Comparison of ENCODE assay signal across 8 cellular contexts in the genomic region with DNA sequence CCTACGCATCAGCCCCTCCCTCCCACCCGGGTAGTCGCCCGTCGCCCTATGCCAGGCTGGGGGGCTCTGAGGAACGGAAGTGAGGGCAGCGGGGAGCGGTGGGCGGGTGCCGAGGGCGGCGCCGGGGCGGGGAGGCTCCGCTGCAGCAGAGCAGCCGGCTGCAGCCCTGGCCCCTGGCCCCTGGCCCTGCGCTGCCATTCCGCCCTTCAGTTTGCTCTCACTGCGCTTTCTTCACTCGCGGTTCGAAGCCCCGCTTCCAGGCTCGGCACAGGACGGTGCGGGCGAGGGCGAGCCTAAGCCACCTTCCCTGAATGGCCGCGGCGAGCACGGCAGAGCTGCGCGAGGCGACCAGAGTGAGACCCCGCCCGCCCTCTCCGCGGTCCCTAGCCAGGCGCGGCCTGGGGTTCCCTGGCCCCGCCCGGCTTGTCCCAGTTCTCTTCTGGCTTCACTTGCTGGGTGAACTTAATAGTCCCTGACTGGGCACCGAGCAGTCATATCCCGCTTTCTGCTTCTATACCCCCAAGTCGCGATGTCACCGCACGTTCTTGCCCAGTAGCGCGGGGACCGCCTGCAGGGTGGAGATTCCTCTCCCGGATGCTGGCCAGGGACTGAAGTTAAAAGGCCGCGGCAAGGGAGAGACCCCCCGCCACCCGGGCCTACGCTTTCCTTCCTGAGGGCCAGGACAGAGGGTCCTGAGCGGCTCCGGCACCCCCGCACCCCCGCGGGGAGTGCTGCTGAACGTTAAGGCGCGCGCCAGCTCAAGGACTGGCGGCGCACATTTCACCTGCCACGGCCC. TPM values are rescaled to one million over a fixed set of nuclear protein-coding genes. Genes with fewer than 3 reads are reported as not detected.
A peak's percentile ranks its signal among the peaks of the same experiment; 100 is the strongest.
DNase-seq lines count a peak whose midpoint lies in the region; ATAC-seq and TF ChIP-seq lines count a peak whose summit lies in the region.

No MANE protein-coding gene starts in this region.

- peak; percentile 46 for ATAC-seq in activated CD8-positive, alpha-beta memory T cell treated with anti-CD3 and anti-CD28 coated beads, Interleukin-2, amount 10 ng/mL, durations not matched to agents 7 days and 5 days
- peak; percentile 47 for ATAC-seq in HG02852 (IDR thresholded peaks at IDR 0.05; ENCODE audit: unreplicated experiment)
- ATAC-seq in memory B cell (ENCODE audit: low read depth): peak; percentile 43

- H4K20me1 ChIP-seq in OCI-LY1 (ENCODE audit: insufficient read depth, low read length): no peaks in the 10 kb centered on the region

- H2AFZ ChIP-seq in OCI-LY1 (ENCODE audit: low read length): 0 out of 2 replicates have a peak overlapping the region, but pooled peaks have one; percentile 23

- H3K4me1 ChIP-seq in OCI-LY1 (ENCODE audit: insufficient read depth, low read length, severe bottlenecking): peaks cover 16% of the 10 kb centered on the region

- H3K4me1 Mint-ChIP-seq in activated CD8-positive, alpha-beta memory T cell treated with anti-CD3 and anti-CD28 coated beads, Interleukin-2, amount 10 ng/mL, durations not matched to agents 7 days and 5 days: peaks cover 13% of the 10 kb centered on the region
- H3K4me1 Mint-ChIP-seq in memory B cell: peaks cover 3% of the 10 kb centered on the region
- no peaks in the 10 kb centered on the region for H3K4me1 Mint-ChIP-seq in type B pancreatic cell (ENCODE audit: unreplicated experiment)

- no peaks in the 10 kb centered on the region; the same call in 1 of the 2 replicates for H3K36me3 ChIP-seq in OCI-LY1 (ENCODE audit: insufficient read depth, low read length)

- no peaks in the 10 kb centered on the region for H3K79me2 ChIP-seq in OCI-LY1 (ENCODE audit: insufficient read depth, low read length)

- H3K27me3 ChIP-seq in OCI-LY1 (ENCODE audit: insufficient read depth, low read length): peaks cover 5% of the 10 kb centered on the region; the same call in 1 of the 2 replicates

- H3K27ac ChIP-seq in OCI-LY1 (ENCODE audit: low read depth, low read length, poor library complexity, severe bottlenecking) (no peak overlapping the region), cingulate gyrus (ENCODE audit: low read depth, low read length) (peak overlapping the region; percentile 81)

- peak; percentile 50 for DNase-seq in activated CD8-positive, alpha-beta memory T cell treated with anti-CD3 and anti-CD28 coated beads, Interleukin-2, amount 10 ng/mL, durations not matched to agents 7 days and 5 days
- DNase-seq in activated CD8-positive, alpha-beta memory T cell treated with anti-CD3 and anti-CD28 coated beads for 24 hours: no peak
- DNase-seq in memory B cell (ENCODE audit: low spot score in 2 of 2): peak; percentile 32 to 35
- DNase-seq in type B pancreatic cell (ENCODE audit: extremely low spot score, unreplicated experiment): no peak
- no peak for DNase-seq in effector CD4-positive, alpha-beta T cell

- H3K4me3 ChIP-seq in OCI-LY1 (ENCODE audit: low read depth, low read length, poor library complexity, severe bottlenecking): peak overlapping the region; percentile 67

- peaks cover 69% of the 10 kb centered on the region for H3K27me3 Mint-ChIP-seq in activated CD8-positive, alpha-beta memory T cell treated with anti-CD3 and anti-CD28 coated beads, Interleukin-2, amount 10 ng/mL, durations not matched to agents 7 days and 5 days
- H3K27me3 Mint-ChIP-seq in memory B cell: peaks cover 18% of the 10 kb centered on the region
- peaks cover 57% of the 10 kb centered on the region for H3K27me3 Mint-ChIP-seq in type B pancreatic cell

- peak overlapping the region; percentile 80 for H3K4me3 Mint-ChIP-seq in activated CD8-positive, alpha-beta memory T cell treated with anti-CD3 and anti-CD28 coated beads, Interleukin-2, amount 10 ng/mL, durations not matched to agents 7 days and 5 days
- H3K4me3 Mint-ChIP-seq in memory B cell (peak overlapping the region; percentile 92), type B pancreatic cell (peak overlapping the region; percentile 89)

- peaks cover 6% of the 10 kb centered on the region; the same call in 1 of the 2 replicates for H3K9me3 ChIP-seq in OCI-LY1 (ENCODE audit: low read length)

- peaks cover 4% of the 10 kb centered on the region for H3K36me3 Mint-ChIP-seq in activated CD8-positive, alpha-beta memory T cell treated with anti-CD3 and anti-CD28 coated beads, Interleukin-2, amount 10 ng/mL, durations not matched to agents 7 days and 5 days
- H3K36me3 Mint-ChIP-seq in memory B cell (peaks cover 5% of the 10 kb centered on the region), type B pancreatic cell (peaks cover 15% of the 10 kb centered on the region)

- peaks cover 4% of the 10 kb centered on the region for H3K9me3 Mint-ChIP-seq in activated CD8-positive, alpha-beta memory T cell treated with anti-CD3 and anti-CD28 coated beads, Interleukin-2, amount 10 ng/mL, durations not matched to agents 7 days and 5 days (ENCODE audit: low read depth)
- H3K9me3 Mint-ChIP-seq in memory B cell: peaks cover 9% of the 10 kb centered on the region
- peaks cover 6% of the 10 kb centered on the region for H3K9me3 Mint-ChIP-seq in type B pancreatic cell

- H3K9ac ChIP-seq in OCI-LY1 (ENCODE audit: low read length): peak overlapping the region; percentile 39; the same call in 1 of the 2 replicates

- no peaks in the 10 kb centered on the region for H3F3A ChIP-seq in OCI-LY1 (ENCODE audit: insufficient read depth, low read length)

- TF ChIP-seq CTCF in OCI-LY1 (IDR thresholded peaks at IDR 0.05; ENCODE audit: low read length) (no peak), type B pancreatic cell (conservative IDR thresholded peaks at IDR 0.05) (no peak)

- CTCF ChIA-PET in activated CD8-positive, alpha-beta memory T cell treated with anti-CD3 and anti-CD28 coated beads, Interleukin-2, amount 10 ng/mL, durations not matched to agents 7 days and 5 days (lab: Charles Lee): interaction anchor here (1.0 to 2.0 kb wide), 3 partner anchors 9 to 13 kb away, joined by 3 to 5 read pairs (median 5); no protein-coding TSS in a partner anchor

- H3K9me2 ChIP-seq in OCI-LY1 (ENCODE audit: low read depth, low read length): no peaks in the 10 kb centered on the region

- peak overlapping the region; percentile 67 for H3K4me2 ChIP-seq in OCI-LY1 (ENCODE audit: low read length)

- no peak overlapping the region for H3K27ac Mint-ChIP-seq in activated CD8-positive, alpha-beta memory T cell treated with anti-CD3 and anti-CD28 coated beads, Interleukin-2, amount 10 ng/mL, durations not matched to agents 7 days and 5 days
- H3K27ac Mint-ChIP-seq in memory B cell (peak overlapping the region; percentile 22), type B pancreatic cell (peak overlapping the region; percentile 72)

RNA-seq across cellular contexts. Expression of gene TRIM36, which starts 0.6 kb away (rescaled TPM):
- under 1 TPM in 1 of 2 experiments, not detected in 1; 0.29 TPM for total RNA-seq in activated CD8-positive, alpha-beta memory T cell treated with anti-CD3 and anti-CD28 coated beads, Interleukin-2, amount 10 ng/mL, durations not matched to agents 7 days and 5 days
- total RNA-seq in type B pancreatic cell (ENCODE audit: low replicate concordance): 14.1 and 55.2 TPM in 2 replicates

Comparison
In these comparisons a context has a peak if more than half of its experiments do, and no peak if none do; other contexts are left out.
1. DNase-seq: peak in activated CD8-positive, alpha-beta memory T cell treated with anti-CD3 and anti-CD28 coated beads, Interleukin-2, amount 10 ng/mL, durations not matched to agents 7 days and 5 days (single experiment) and memory B cell (2 of 2); none in activated CD8-positive, alpha-beta memory T cell treated with anti-CD3 and anti-CD28 coated beads for 24 hours (single experiment), type B pancreatic cell (single experiment) and effector CD4-positive, alpha-beta T cell (single experiment).
2. RNA of gene TRIM36, which starts 0.6 kb away (total RNA-seq): 14.1 to 55.2 TPM in type B pancreatic cell; 0.29 TPM in activated CD8-positive, alpha-beta memory T cell treated with anti-CD3 and anti-CD28 coated beads, Interleukin-2, amount 10 ng/mL, durations not matched to agents 7 days and 5 days; every median in the first group is over 10 times any median in the second.
3. Peak in every context shown above with its lines, with median percentiles within 50 percentile points of each other: ATAC-seq and H3K4me3 Mint-ChIP-seq.